In genomic region chr4:105236202-105236916, GRCh38 we compare ENCODE assay signal across 1 cellular context.
TF ChIP-seq lines count a peak whose summit lies in the region.

No MANE protein-coding gene starts in this region.

TF ChIP-seq in HepG2, 621 proteins besides CTCF, POLR2A, EP300 and RAD21 (continued from another document):
- TF ChIP-seq E2F2 (CRISPR knock-in tag; IDR thresholded peaks at IDR 0.05; ENCODE audit: borderline replicate concordance) = no peak
